ENCODE assay signal across 29 cellular contexts in the genomic region with DNA sequence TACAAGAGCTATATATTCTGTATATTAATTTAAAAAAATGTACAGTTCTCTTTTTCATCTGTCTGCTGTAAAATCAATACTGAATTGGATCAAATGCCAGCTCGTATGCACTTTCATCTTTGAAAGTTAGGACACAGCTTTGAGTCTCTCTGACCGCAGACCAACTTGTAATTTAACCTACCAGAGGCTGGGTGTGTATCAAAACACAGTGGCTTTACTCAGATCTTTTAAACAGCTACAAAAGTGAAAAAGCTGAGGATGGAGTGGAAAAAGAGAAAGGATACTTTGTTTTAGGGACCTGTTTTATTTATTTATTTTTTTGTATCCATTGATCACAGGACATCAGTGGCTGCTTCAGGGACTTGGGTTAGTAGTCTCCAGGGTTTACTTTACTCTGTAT. TPM values are rescaled to one million over a fixed set of nuclear protein-coding genes. Genes with fewer than 3 reads are reported as not detected.
"Had no signal": no experiment of that assay in that cellular context is flagged by ENCODE, and none has a peak within 500 bp of the region (broad histone marks: within the 10 kb centered on the region; RNA-seq: fewer than 3 reads in every experiment).

No MANE protein-coding gene starts in this region.

- H3K36me3 ChIP-seq: colonic mucosa, gastroesophageal sphincter, lower lobe of right lung, neural progenitor cell, prostate gland, sigmoid colon, spleen, thoracic aorta, tibial nerve, upper lobe of left lung had no signal

- ATAC-seq: esophagus mucosa; foreskin keratinocyte; gastroesophageal sphincter; left colon; left ventricle myocardium superior; lower lobe of right lung; natural killer cell treated with Interleukin-12 subunit alpha and Interleukin-12 subunit beta and Interleukin-15 and Interleukin-18, amount 100 ng/mL, for 72 hours; right cardiac atrium; stimulated activated memory B cell treated with anti-CD40 and anti-IgM and Interleukin-4, amounts not matched to agents 10 μg/mL and 1 μg/mL and 100 μg/mL, for 72 hours; stimulated activated naive CD8-positive, alpha-beta T cell treated with anti-CD3 and anti-CD28 coated beads, Interleukin-15, Interleukin-2, amounts not matched to agents 100 U/mL and 50 U/mL, for 24 hours had no signal

- H3K4me1 ChIP-seq: colonic mucosa, lower lobe of right lung, prostate gland had no signal

- H3K9me3 ChIP-seq: colonic mucosa, gastroesophageal sphincter, lower lobe of right lung, prostate gland, sigmoid colon, spleen, thoracic aorta, tibial nerve, upper lobe of left lung had no signal

- H2AFZ ChIP-seq: neural progenitor cell had no signal

- H3K27ac ChIP-seq: colonic mucosa, epithelial cell of prostate, foreskin keratinocyte, gastroesophageal sphincter, lower lobe of right lung, neural progenitor cell, prostate gland, sigmoid colon, skin epidermis, spleen, thoracic aorta, tibial nerve, upper lobe of left lung had no signal

- DNase-seq: colonic mucosa; effector CD8-positive, alpha-beta T cell; endodermal cell; foreskin keratinocyte; glutamatergic neuron; hypothalamus; immature natural killer cell; islet precursor cell; kidney glomerular epithelial cell; left colon; left ventricle myocardium superior; lower lobe of right lung; naive B cell; right cardiac atrium; sigmoid colon; spleen; stimulated activated CD4-positive, alpha-beta T cell treated with anti-CD3 and anti-CD28 coated beads, Interleukin-4, amount 100 ng/mL, for 4 hours; stimulated activated naive CD8-positive, alpha-beta T cell treated with anti-CD3 and anti-CD28 coated beads, Interleukin-15, Interleukin-2, amounts not matched to agents 100 U/mL and 50 U/mL, for 24 hours; upper lobe of left lung had no signal

- H3K27me3 ChIP-seq: colonic mucosa, foreskin keratinocyte, gastroesophageal sphincter, neural progenitor cell, sigmoid colon, spleen, tibial nerve, upper lobe of left lung had no signal

- H3K4me2 ChIP-seq: neural progenitor cell had no signal

- H3K4me3 ChIP-seq: colonic mucosa, gastroesophageal sphincter, lower lobe of right lung, neural progenitor cell, prostate gland, sigmoid colon, skin epidermis, spleen, thoracic aorta, tibial nerve, upper lobe of left lung had no signal

- H3K9ac ChIP-seq: neural progenitor cell had no signal

RNA-seq across cellular contexts. Expression of a gene that starts 44.1 kb away (rescaled TPM):
- total RNA-seq: foreskin keratinocyte had no signal
- polyA plus RNA-seq: foreskin keratinocyte, immature natural killer cell had no signal
